In genomic region chr16:51305337-51305736, GRCh38 we compare ENCODE assay signal across 17 cellular contexts.
DNase-seq lines count a peak whose midpoint lies in the region; ATAC-seq, FAIRE-seq and TF ChIP-seq lines count a peak whose summit lies in the region.
"Had no signal": no experiment of that assay in that cellular context is flagged by ENCODE, and none has a peak within 500 bp of the region (broad histone marks: within the 10 kb centered on the region; RNA-seq: fewer than 3 reads in every experiment).

No MANE protein-coding gene starts in this region.

- H2AK5ac ChIP-seq in H1 (ENCODE audit: low read depth, low read length): no peak overlapping the region

- H3K4me3 ChIP-seq in H1 (ENCODE audit: extremely low read depth in 1 of 4, insufficient read depth in 2 of 4, low read depth in 3 of 4, low read length in 4 of 4): no peak overlapping the region
- H3K4me3 ChIP-seq in uterus: no peak overlapping the region

- H3K36me3 ChIP-seq in H1 (ENCODE audit: control insufficient read depth in 2 of 4, insufficient read depth in 4 of 4, low read length in 3 of 4): no peaks in the 10 kb centered on the region
- H3K36me3 ChIP-seq in uterus: no peaks in the 10 kb centered on the region

- no peak overlapping the region for H2BK5ac ChIP-seq in H1 (ENCODE audit: low read depth, low read length)

- CTCF ChIA-PET in H1 (lab: Charles Lee; ENCODE audit: partially characterized antibody): no interaction called here
- CTCF ChIA-PET in CD4-positive, alpha-beta T cell (lab: Charles Lee): no interaction called here

- no peak overlapping the region for H3K4ac ChIP-seq in H1 (replicated peaks; ENCODE audit: insufficient read length, low read depth, low read length)

- no peak overlapping the region for H4K8ac ChIP-seq in H1 (ENCODE audit: extremely low read depth, insufficient read depth, low read length)

- H3K4me2 ChIP-seq in H1 (ENCODE audit: insufficient read depth in 1 of 2, low read depth in 2 of 2, low read length in 2 of 2): no peak overlapping the region

- no peak overlapping the region for H3K27ac ChIP-seq in H1 (ENCODE audit: low read depth, low read length)
- H3K27ac ChIP-seq in uterus: peak overlapping the region; percentile 60 to 70
- H3K27ac ChIP-seq in foreskin keratinocyte: no peak overlapping the region
- no peak overlapping the region for H3K27ac ChIP-seq in CD4-positive, alpha-beta T cell (ENCODE audit: low read depth, low read length)

- H3K18ac ChIP-seq in H1 (ENCODE audit: extremely low read depth, low read length): no peak overlapping the region

- H3K27me3 ChIP-seq in H1 (replicated peaks in 1 of 4; ENCODE audit: control insufficient read depth in 3 of 4, extremely low read depth in 1 of 4, insufficient read depth in 3 of 4, low read length in 3 of 4): no peaks in the 10 kb centered on the region; a peak in 1 of 7 replicates
- H3K27me3 ChIP-seq in uterus: no peaks in the 10 kb centered on the region
- H3K27me3 ChIP-seq in foreskin keratinocyte: no peaks in the 10 kb centered on the region
- H3K27me3 ChIP-seq in CD4-positive, alpha-beta T cell (ENCODE audit: control insufficient read depth, insufficient read depth, low read length): no peaks in the 10 kb centered on the region

- no peak overlapping the region for H3K4me3 Mint-ChIP-seq in CD4-positive, alpha-beta T cell
- H3K4me3 Mint-ChIP-seq: CD8-positive, alpha-beta T cell had no signal

- no peaks in the 10 kb centered on the region for H3K23me2 ChIP-seq in H1 (ENCODE audit: low read depth, low read length)

- no peak for TF ChIP-seq POLR2A in H1 (IDR thresholded peaks at IDR 0.05; ENCODE audit: control extremely low read depth in 1 of 2, low read depth in 2 of 2, low read length in 2 of 2)
- TF ChIP-seq POLR2A in uterus (IDR thresholded peaks at IDR 0.05): no peak

- 90% methylated on average over 2 of the region's 2 CpGs; no CpG with 5 or more reads in 1 of the 2 experiments for WGBS in H1 (ENCODE audit: extremely low coverage in 1 of 2, insufficient coverage in 1 of 2, insufficient read length in 1 of 2, insufficient replicate concordance in 2 of 2, low coverage in 1 of 2, low lambda C conversion rate in 2 of 2, missing lambda C conversion rate in 1 of 2), 2 experiments

- no peak for TF ChIP-seq RAD21 in H1 (IDR thresholded peaks at IDR 0.05 in 1 of 2, conservative IDR thresholded peaks at IDR 0.05 in 1 of 2; ENCODE audit: low read depth in 2 of 2, low read length in 2 of 2)

- DNase-seq in H1 (ENCODE audit: low read depth in 1 of 2, low spot score in 2 of 2): no peak
- DNase-seq in uterus: no peak
- no peak for DNase-seq in foreskin keratinocyte
- DNase-seq in CD4-positive, alpha-beta T cell: no peak
- DNase-seq in NCI-H748 (lab: John Stamatoyannopoulos, UW; ENCODE audit: unreplicated experiment): no peak
- DNase-seq: C1 segment of cervical spinal cord; Caco-2; CD8-positive, alpha-beta T cell; DMS 273 treated with DMSO at 0.1 percent for 48 hours; DMS79; EL; GDM1; GOT3; H7; HCEC 1CT had no signal

- H3K14ac ChIP-seq in H1 (ENCODE audit: insufficient read length): no peak overlapping the region

- H4K20me1 ChIP-seq in H1 (replicated peaks in 1 of 2; ENCODE audit: control insufficient read depth in 1 of 2, insufficient read depth in 2 of 2, low read length in 2 of 2): no peaks in the 10 kb centered on the region

- peaks cover 0 to 6% (median 5%) of the 10 kb centered on the region in 4 experiments; a peak in 3 of 7 replicates for H3K4me1 ChIP-seq in H1 (replicated peaks in 1 of 4; ENCODE audit: control insufficient read depth in 3 of 4, insufficient read depth in 4 of 4, low read length in 3 of 4)
- H3K4me1 ChIP-seq in uterus: no peaks in the 10 kb centered on the region
- no peaks in the 10 kb centered on the region for H3K4me1 ChIP-seq in foreskin keratinocyte
- H3K4me1 ChIP-seq: Caco-2 had no signal

- TF ChIP-seq CTCF in H1 (IDR thresholded peaks at IDR 0.05; ENCODE audit: control extremely low read depth in 1 of 3, insufficient read depth in 1 of 3, low read depth in 1 of 3, low read length in 3 of 3): no peak
- no peak for TF ChIP-seq CTCF in uterus (IDR thresholded peaks at IDR 0.05)
- TF ChIP-seq CTCF in foreskin keratinocyte (conservative IDR thresholded peaks at IDR 0.05): no peak
- no peak for TF ChIP-seq CTCF in CD4-positive, alpha-beta T cell (IDR thresholded peaks at IDR 0.05)

- no peaks in the 10 kb centered on the region for H3K27me3 Mint-ChIP-seq in CD4-positive, alpha-beta T cell

- no peaks in the 10 kb centered on the region for H3K79me1 ChIP-seq in H1 (ENCODE audit: low read depth, low read length)

- H2BK20ac ChIP-seq in H1 (ENCODE audit: low read length): no peak overlapping the region

- H4K5ac ChIP-seq in H1 (ENCODE audit: insufficient read length, low read depth, low read length): no peak overlapping the region

- no peak for TF ChIP-seq EP300 in H1 (IDR thresholded peaks at IDR 0.05; ENCODE audit: borderline replicate concordance in 1 of 2, low read depth in 2 of 2, low read length in 2 of 2)

- no peak overlapping the region for H3K56ac ChIP-seq in H1 (replicated peaks; ENCODE audit: insufficient read length, low read depth, low read length)

- intact Hi-C loops in uterus (cut with DNase I; ENCODE audit: low total_unique reads): no loop called here
- intact Hi-C loops in CD4-positive, alpha-beta T cell (cut with DNase I, micrococcal nuclease): no loop called here

- H2AFZ ChIP-seq in H1 (ENCODE audit: low read length): no peak overlapping the region

- H3K9me3 ChIP-seq in H1 (ENCODE audit: insufficient read depth in 2 of 2, low read depth in 1 of 2, low read length in 1 of 2) (no peaks in the 10 kb centered on the region), uterus (no peaks in the 10 kb centered on the region)
- no peaks in the 10 kb centered on the region for H3K9me3 ChIP-seq in CD4-positive, alpha-beta T cell (ENCODE audit: control insufficient read depth, low read length)

- H3K9ac ChIP-seq in H1 (replicated peaks in 1 of 4; ENCODE audit: extremely low read depth in 1 of 4, low read depth in 3 of 4, low read length in 3 of 4): no peak overlapping the region

- no peak for FAIRE-seq in H1 (lab: Jason Lieb, UNC)
- FAIRE-seq: GM12892 had no signal

- H4K91ac ChIP-seq in H1 (replicated peaks; ENCODE audit: insufficient read length, low read length): no peak overlapping the region

- H2BK15ac ChIP-seq in H1 (ENCODE audit: low read length): peak overlapping the region; percentile 48; the same call in 1 of the 2 replicates

- POLR2A ChIA-PET in H1 (lab: Charles Lee; ENCODE audit: partially characterized antibody): no interaction called here
- POLR2A ChIA-PET in CD4-positive, alpha-beta T cell (lab: Charles Lee): no interaction called here

- H3K23ac ChIP-seq in H1 (ENCODE audit: insufficient read length): no peak overlapping the region

- H3K79me2 ChIP-seq in H1 (ENCODE audit: control insufficient read depth in 1 of 2, insufficient read depth in 2 of 2, low read length in 2 of 2): no peaks in the 10 kb centered on the region

- peak; percentile 45 for ATAC-seq in GM19463 (IDR thresholded peaks at IDR 0.05; ENCODE audit: unreplicated experiment)
- no peak for ATAC-seq in foreskin keratinocyte
- ATAC-seq in CD4-positive, alpha-beta T cell (ENCODE audit: poor library complexity): no peak
- ATAC-seq: CD8-positive, alpha-beta T cell had no signal

- no peaks in the 10 kb centered on the region for H3K36me3 Mint-ChIP-seq in CD4-positive, alpha-beta T cell (ENCODE audit: low read depth)
- H3K36me3 Mint-ChIP-seq: CD8-positive, alpha-beta T cell had no signal

- no peak overlapping the region for H2BK120ac ChIP-seq in H1 (replicated peaks; ENCODE audit: low read depth, low read length)

- H3K4me1 Mint-ChIP-seq in CD4-positive, alpha-beta T cell (ENCODE audit: low read depth): no peaks in the 10 kb centered on the region

- H3K27ac Mint-ChIP-seq in CD4-positive, alpha-beta T cell: no peak overlapping the region
- H3K27ac Mint-ChIP-seq: CD8-positive, alpha-beta T cell had no signal

- no peak overlapping the region; the same call in 1 of the 2 replicates for H2BK12ac ChIP-seq in H1 (ENCODE audit: low read depth, low read length)

- H3K9me3 Mint-ChIP-seq in CD4-positive, alpha-beta T cell: peaks cover 2% of the 10 kb centered on the region

TF ChIP-seq in H1, 55 proteins besides CTCF, POLR2A, EP300 and RAD21:
- TF ChIP-seq ZNF274 (IDR thresholded peaks at IDR 0.05; ENCODE audit: borderline replicate concordance, extremely low read depth, low read length): no peak
- TF ChIP-seq TBP (IDR thresholded peaks at IDR 0.05; ENCODE audit: low read depth, low read length): no peak
- no peak for TF ChIP-seq BRCA1 (IDR thresholded peaks at IDR 0.05; ENCODE audit: low read depth, low read length)
- no peak for TF ChIP-seq SIRT6 (IDR thresholded peaks at IDR 0.05; ENCODE audit: low read length)
- no peak for TF ChIP-seq YY1 (IDR thresholded peaks at IDR 0.05; ENCODE audit: low read depth, low read length)
- TF ChIP-seq TCF12 (IDR thresholded peaks at IDR 0.05; ENCODE audit: low read depth, low read length): no peak

Comparison
In these comparisons a context has a peak if more than half of its experiments do, and no peak if none do; other contexts are left out.
1. H3K27ac ChIP-seq: peak in uterus (2 of 2); none in H1 (single experiment), foreskin keratinocyte (single experiment) and CD4-positive, alpha-beta T cell (single experiment).